ENCODE assay signal across 11 cellular contexts in genomic region chr2:68762112-68762511, GRCh38. TPM values are rescaled to one million over a fixed set of nuclear protein-coding genes. Genes with fewer than 3 reads are reported as not detected.
A peak's percentile ranks its signal among the peaks of the same experiment; 100 is the strongest.
DNase-seq lines count a peak whose midpoint lies in the region; ATAC-seq and TF ChIP-seq lines count a peak whose summit lies in the region.
"Had no signal": no experiment of that assay in that cellular context is flagged by ENCODE, and none has a peak within 500 bp of the region (broad histone marks: within the 10 kb centered on the region; RNA-seq: fewer than 3 reads in every experiment).

No MANE protein-coding gene starts in this region.

- H3K9me3 ChIP-seq in OCI-LY1 (ENCODE audit: low read length) (peaks cover 2% of the 10 kb centered on the region; the same call in 1 of the 2 replicates), colonic mucosa (no peaks in the 10 kb centered on the region), HAP-1 (no peaks in the 10 kb centered on the region)

- H3K27ac ChIP-seq in OCI-LY1 (ENCODE audit: low read depth, low read length, poor library complexity, severe bottlenecking), result peak overlapping the region; percentile 98
- H3K27ac ChIP-seq in colonic mucosa, result peak overlapping the region; percentile 2

- ATAC-seq in stimulated activated naive CD8-positive, alpha-beta T cell treated with anti-CD3 and anti-CD28 coated beads, Interleukin-15, amount 100 ng/mL, for 72 hours, result no peak
- no peak for ATAC-seq in HG03520 (IDR thresholded peaks at IDR 0.05; ENCODE audit: unreplicated experiment)

- H3K9ac ChIP-seq in OCI-LY1 (ENCODE audit: low read length), result peak overlapping the region; percentile 38
- H3K9ac ChIP-seq in colonic mucosa (ENCODE audit: low read depth in 2 of 2, low read length in 2 of 2), result no peak overlapping the region

- H3K4me2 ChIP-seq in OCI-LY1 (ENCODE audit: low read length), result peak overlapping the region; percentile 53

- TF ChIP-seq CTCF in OCI-LY1 (IDR thresholded peaks at IDR 0.05; ENCODE audit: low read length), result no peak
- no peak for TF ChIP-seq CTCF in colonic mucosa (IDR thresholded peaks at IDR 0.05)

- H3K4me3 ChIP-seq in OCI-LY1 (ENCODE audit: low read depth, low read length, poor library complexity, severe bottlenecking) (peak overlapping the region; percentile 35), colonic mucosa (no peak overlapping the region), HAP-1 (no peak overlapping the region)

- no peaks in the 10 kb centered on the region for H3K9me2 ChIP-seq in OCI-LY1 (ENCODE audit: low read depth, low read length)

- H3K36me3 ChIP-seq in OCI-LY1 (ENCODE audit: insufficient read depth, low read length) (peaks cover 14% of the 10 kb centered on the region), colonic mucosa (no peaks in the 10 kb centered on the region), HAP-1 (replicated peaks) (no peaks in the 10 kb centered on the region)

- H3K79me2 ChIP-seq in OCI-LY1 (ENCODE audit: insufficient read depth, low read length), result peaks cover 14% of the 10 kb centered on the region

- H3K4me3 Mint-ChIP-seq in activated CD4-positive, alpha-beta T cell treated with anti-CD3 and anti-CD28 coated beads, Interleukin-2, amount 10 ng/mL, durations not matched to agents 7 days and 5 days, result peak overlapping the region; percentile 45
- peak overlapping the region; percentile 60 to 80 for H3K4me3 Mint-ChIP-seq in stimulated activated naive CD8-positive, alpha-beta T cell treated with anti-CD3 and anti-CD28 coated beads, Interleukin-15, amount 100 ng/mL, for 72 hours

- H3K27me3 ChIP-seq in OCI-LY1 (ENCODE audit: insufficient read depth, low read length) (no peaks in the 10 kb centered on the region), colonic mucosa (no peaks in the 10 kb centered on the region), HAP-1 (ENCODE audit: low read depth) (peaks cover 5% of the 10 kb centered on the region; the same call in 1 of the 2 replicates)

- H3K4me1 ChIP-seq in OCI-LY1 (ENCODE audit: insufficient read depth, low read length, severe bottlenecking) (peaks cover 78% of the 10 kb centered on the region), colonic mucosa (no peaks in the 10 kb centered on the region), HAP-1 (no peaks in the 10 kb centered on the region)

- no peak overlapping the region for H2AFZ ChIP-seq in OCI-LY1 (ENCODE audit: low read length)

- peaks cover 86% of the 10 kb centered on the region for H3K4me1 Mint-ChIP-seq in activated CD4-positive, alpha-beta T cell treated with anti-CD3 and anti-CD28 coated beads, Interleukin-2, amount 10 ng/mL, durations not matched to agents 7 days and 5 days
- peaks cover 88% of the 10 kb centered on the region for H3K4me1 Mint-ChIP-seq in stimulated activated naive CD8-positive, alpha-beta T cell treated with anti-CD3 and anti-CD28 coated beads, Interleukin-15, amount 100 ng/mL, for 72 hours

- peaks cover 8% of the 10 kb centered on the region; the same call in 1 of the 2 replicates for H3F3A ChIP-seq in OCI-LY1 (ENCODE audit: insufficient read depth, low read length)

- no peaks in the 10 kb centered on the region for H4K20me1 ChIP-seq in OCI-LY1 (ENCODE audit: insufficient read depth, low read length)

- CTCF ChIA-PET in activated CD4-positive, alpha-beta T cell treated with anti-CD3 and anti-CD28 coated beads, Interleukin-2, amount 10 ng/mL, durations not matched to agents 7 days and 5 days (lab: Charles Lee), result interaction anchor here (0.6 to 2.6 kb wide), 5 partner anchors 10 to 611 kb away, joined by 3 to 17 read pairs (median 4); no protein-coding TSS in a partner anchor

- peak overlapping the region; percentile 87 for H3K27ac Mint-ChIP-seq in activated CD4-positive, alpha-beta T cell treated with anti-CD3 and anti-CD28 coated beads, Interleukin-2, amount 10 ng/mL, durations not matched to agents 7 days and 5 days
- peak overlapping the region in 1 of 2 donors; percentile 84 for H3K27ac Mint-ChIP-seq in stimulated activated naive CD8-positive, alpha-beta T cell treated with anti-CD3 and anti-CD28 coated beads, Interleukin-15, amount 100 ng/mL, for 72 hours

- POLR2A ChIA-PET in activated CD4-positive, alpha-beta T cell treated with anti-CD3 and anti-CD28 coated beads, Interleukin-2, amount 10 ng/mL, durations not matched to agents 7 days and 5 days (lab: Charles Lee), result interaction anchor here (0.7 to 1.4 kb wide), 3 partner anchors 10 to 116 kb away, joined by 3 to 5 read pairs (median 3); no protein-coding TSS in a partner anchor

- H3K9me3 Mint-ChIP-seq in activated CD4-positive, alpha-beta T cell treated with anti-CD3 and anti-CD28 coated beads, Interleukin-2, amount 10 ng/mL, durations not matched to agents 7 days and 5 days, result peaks cover 10% of the 10 kb centered on the region
- H3K9me3 Mint-ChIP-seq in stimulated activated naive CD8-positive, alpha-beta T cell treated with anti-CD3 and anti-CD28 coated beads, Interleukin-15, amount 100 ng/mL, for 72 hours, result peaks cover 2 to 8% of the 10 kb centered on the region in 2 donors

- intact Hi-C loops in colonic mucosa (cut with DNase I), result no loop called here
- intact Hi-C loops in head of caudate nucleus (cut with DNase I), result no loop called here

- no peaks in the 10 kb centered on the region for H3K27me3 Mint-ChIP-seq in activated CD4-positive, alpha-beta T cell treated with anti-CD3 and anti-CD28 coated beads, Interleukin-2, amount 10 ng/mL, durations not matched to agents 7 days and 5 days
- H3K27me3 Mint-ChIP-seq in stimulated activated naive CD8-positive, alpha-beta T cell treated with anti-CD3 and anti-CD28 coated beads, Interleukin-15, amount 100 ng/mL, for 72 hours, result no peaks in the 10 kb centered on the region

- H3K36me3 Mint-ChIP-seq in activated CD4-positive, alpha-beta T cell treated with anti-CD3 and anti-CD28 coated beads, Interleukin-2, amount 10 ng/mL, durations not matched to agents 7 days and 5 days (ENCODE audit: low read depth), result peaks cover 47% of the 10 kb centered on the region

- in situ Hi-C loops in HAP-1 (cut with MboI; ENCODE audit: low sequenced_read_pairs), result no loop called here

- no peak for DNase-seq in activated CD4-positive, alpha-beta T cell treated with anti-CD3 and anti-CD28 coated beads, Interleukin-2, amount 10 ng/mL, durations not matched to agents 7 days and 5 days
- DNase-seq in activated CD4-positive, alpha-beta T cell treated with anti-CD3 and anti-CD28 coated beads for 48 hours, result no peak
- DNase-seq in colonic mucosa (no peak), HAP-1 (ENCODE audit: low spot score in 2 of 2) (no peak), head of caudate nucleus (no peak)
- DNase-seq in stimulated activated naive CD8-positive, alpha-beta T cell treated with anti-CD3 and anti-CD28 coated beads, Interleukin-15, amount 100 ng/mL, for 72 hours, result no peak
- DNase-seq: erythroblast, hippocampal formation, NCI-H1048 had no signal

RNA-seq across cellular contexts. Expression of gene ARHGAP25, which starts 27.5 kb away (rescaled TPM):
- total RNA-seq in activated CD4-positive, alpha-beta T cell treated with anti-CD3 and anti-CD28 coated beads, Interleukin-2, amount 10 ng/mL, durations not matched to agents 7 days and 5 days, result 10 to 100 TPM; 94.9 to 97.8 TPM
- 1 to 10 TPM; 3.6 to 3.7 TPM for total RNA-seq in colonic mucosa

Comparison
In these comparisons a context has a peak if more than half of its experiments do, and no peak if none do; other contexts are left out.
1. RNA of gene ARHGAP25, which starts 27.5 kb away (total RNA-seq): 94.9 to 97.8 TPM in activated CD4-positive, alpha-beta T cell treated with anti-CD3 and anti-CD28 coated beads, Interleukin-2, amount 10 ng/mL, durations not matched to agents 7 days and 5 days; 3.6 to 3.7 TPM in colonic mucosa; every median in the first group is over 10 times any median in the second.